29 cellular contexts compared by ENCODE assay signal in the genomic region with DNA sequence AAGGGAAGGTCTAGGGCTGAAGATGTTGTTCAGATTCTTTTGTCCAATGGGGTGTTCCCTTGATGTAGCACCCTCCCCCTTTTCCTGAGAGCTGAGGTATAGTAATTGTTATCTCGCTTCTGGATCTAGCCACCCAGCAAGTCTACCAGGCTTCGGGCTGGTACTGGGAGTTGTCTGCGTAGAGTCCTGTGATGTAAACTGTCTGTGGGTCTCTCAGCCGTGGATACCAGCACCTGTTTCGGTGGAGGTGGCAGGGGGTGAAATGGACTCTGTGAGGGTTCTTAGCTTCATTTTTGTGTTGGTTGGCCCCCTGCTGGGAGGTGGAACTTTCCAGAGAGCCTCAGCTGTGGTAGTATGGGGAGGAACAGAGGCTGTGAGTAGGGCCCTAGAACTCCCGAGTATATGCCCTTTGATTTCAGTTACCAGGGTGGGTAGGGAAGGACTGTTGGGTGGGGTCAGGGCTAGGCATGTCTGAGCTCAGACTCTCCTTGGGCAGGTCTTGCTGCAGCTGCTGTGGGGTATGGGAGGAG.
"Had no signal": no experiment of that assay in that cellular context is flagged by ENCODE, and none has a peak within 500 bp of the region (broad histone marks: within the 10 kb centered on the region; RNA-seq: fewer than 3 reads in every experiment).

No MANE protein-coding gene starts in this region.

- H3K4me1 Mint-ChIP-seq: endodermal cell had no signal

- H2AFZ ChIP-seq: hepatocyte had no signal

- H3K27ac ChIP-seq: colonic mucosa, coronary artery, dorsolateral prefrontal cortex, epithelial cell of prostate, esophagus muscularis mucosa, esophagus squamous epithelium, foreskin keratinocyte, gastrocnemius medialis, gastroesophageal sphincter, heart left ventricle, heart right ventricle, hepatocyte had no signal

- DNase-seq: colonic mucosa; cortex of kidney; dermis blood vessel endothelial cell; dorsolateral prefrontal cortex; effector CD4-positive, alpha-beta T cell; effector CD8-positive, alpha-beta T cell; effector memory CD4-positive, alpha-beta T cell; effector memory CD8-positive, alpha-beta T cell; endodermal cell; erythroblast; esophagus squamous epithelium; foreskin fibroblast; foreskin keratinocyte; foreskin melanocyte; gastrocnemius medialis; glutamatergic neuron; head of caudate nucleus; heart left ventricle; heart right ventricle had no signal

- H3K4me3 ChIP-seq: colonic mucosa, coronary artery, dorsolateral prefrontal cortex, esophagus muscularis mucosa, esophagus squamous epithelium, gastrocnemius medialis, gastroesophageal sphincter, heart left ventricle, heart right ventricle, hepatocyte had no signal

- H3K79me2 ChIP-seq: hepatocyte had no signal

- H3K4me2 ChIP-seq: hepatocyte had no signal

- H3K36me3 ChIP-seq: colonic mucosa, esophagus muscularis mucosa, esophagus squamous epithelium, gastrocnemius medialis, gastroesophageal sphincter, heart left ventricle, heart right ventricle had no signal

- H3K9me3 ChIP-seq: colonic mucosa, gastrocnemius medialis had no signal

- ATAC-seq: effector memory CD8-positive, alpha-beta T cell; esophagus mucosa; foreskin keratinocyte; gastrocnemius medialis; gastroesophageal sphincter; heart left ventricle; heart right ventricle had no signal

- H3K4me1 ChIP-seq: colonic mucosa, esophagus muscularis mucosa, esophagus squamous epithelium, foreskin keratinocyte, gastrocnemius medialis, gastroesophageal sphincter, heart left ventricle, heart right ventricle had no signal

- FAIRE-seq: endometrium, endothelial cell of umbilical vein, frontal cortex had no signal

- H3K9me3 Mint-ChIP-seq: dendritic cell treated with granulocyte-macrophage colony-stimulating factor and Interleukin-4, amounts not matched to agents 40 ng/mL and 50 ng/mL, for 4 days; effector memory CD8-positive, alpha-beta T cell had no signal

- H3K27me3 ChIP-seq: colonic mucosa, dorsolateral prefrontal cortex, esophagus muscularis mucosa, esophagus squamous epithelium, foreskin keratinocyte, gastrocnemius medialis, gastroesophageal sphincter, heart left ventricle, heart right ventricle, hepatocyte had no signal

- H3K4me3 Mint-ChIP-seq: dendritic cell treated with granulocyte-macrophage colony-stimulating factor and Interleukin-4, amounts not matched to agents 40 ng/mL and 50 ng/mL, for 4 days; effector memory CD8-positive, alpha-beta T cell; endodermal cell had no signal

- H3K27ac Mint-ChIP-seq: dendritic cell treated with granulocyte-macrophage colony-stimulating factor and Interleukin-4, amounts not matched to agents 40 ng/mL and 50 ng/mL, for 4 days; effector memory CD8-positive, alpha-beta T cell; endodermal cell had no signal
